Comparison of ENCODE assay signal across 27 cellular contexts in the genomic region with DNA sequence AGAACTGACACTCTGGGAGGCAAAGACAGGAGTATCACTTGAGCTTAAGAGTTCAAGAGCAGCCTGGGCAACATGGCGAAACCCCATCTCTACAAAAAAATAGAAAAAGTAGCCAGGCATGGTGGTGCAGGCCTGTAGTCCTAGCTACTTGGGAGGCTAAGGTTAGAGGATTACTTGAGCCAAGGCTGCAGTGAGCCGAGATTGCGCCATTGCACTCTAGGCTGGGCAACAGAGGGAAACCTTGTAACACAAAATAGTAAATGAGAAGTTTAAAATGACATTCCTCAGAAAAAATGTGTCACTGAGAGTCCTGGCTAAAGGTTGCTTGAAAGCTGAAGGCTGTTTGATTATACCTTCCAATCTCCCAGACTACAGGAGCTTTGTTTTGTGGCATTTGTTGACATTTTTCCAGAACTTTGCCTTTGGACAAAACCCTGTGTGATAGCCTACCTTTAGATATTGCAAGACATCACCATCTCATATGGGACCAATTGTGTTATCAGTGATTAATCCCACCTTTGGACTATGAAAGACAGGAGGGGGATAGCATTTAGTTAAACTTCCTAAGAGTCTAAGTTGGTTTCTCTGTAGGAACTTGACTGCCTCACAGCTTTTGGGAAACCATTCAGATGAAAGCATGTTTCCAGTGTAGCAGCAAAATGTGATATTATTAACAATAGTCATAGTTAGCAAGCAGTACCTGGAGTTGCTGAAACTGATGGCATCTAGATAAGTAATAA. TPM values are rescaled to one million over a fixed set of nuclear protein-coding genes. Genes with fewer than 3 reads are reported as not detected.
DNase-seq lines count a peak whose midpoint lies in the region; ATAC-seq and TF ChIP-seq lines count a peak whose summit lies in the region.
"Had no signal": no experiment of that assay in that cellular context is flagged by ENCODE, and none has a peak within 500 bp of the region (broad histone marks: within the 10 kb centered on the region; RNA-seq: fewer than 3 reads in every experiment).

No MANE protein-coding gene starts in this region.

- H3K36me3 ChIP-seq in CD4-positive, CD25-positive, alpha-beta regulatory T cell (ENCODE audit: control insufficient read depth, insufficient read depth, low read length) = peaks cover 35% of the 10 kb centered on the region
- peaks cover 9% of the 10 kb centered on the region for H3K36me3 ChIP-seq in neutrophil
- H3K36me3 ChIP-seq: breast epithelium, ovary, SJCRH30, uterus had no signal

- no peaks in the 10 kb centered on the region for H3K27me3 ChIP-seq in CD4-positive, CD25-positive, alpha-beta regulatory T cell (ENCODE audit: control insufficient read depth, insufficient read depth, low read length)
- no peaks in the 10 kb centered on the region for H3K27me3 ChIP-seq in neutrophil
- H3K27me3 ChIP-seq: breast epithelium, ovary, SJCRH30, stomach, uterus had no signal

- CTCF ChIA-PET in T-cell (lab: Charles Lee) = interaction anchor here in 1 of 2 donors (0.6 kb wide), 1 partner anchor 105 kb away, joined by 3 read pairs; no protein-coding TSS in a partner anchor

- no peaks in the 10 kb centered on the region for H3K9me3 Mint-ChIP-seq in CD4-positive, CD25-positive, alpha-beta regulatory T cell
- H3K9me3 Mint-ChIP-seq in T-cell = no peaks in the 10 kb centered on the region
- H3K9me3 Mint-ChIP-seq: activated naive CD4-positive, alpha-beta T cell treated with anti-CD3 and anti-CD28 coated beads for 36 hours; activated T-helper 1 cell treated with anti-CD3 and anti-CD28 coated beads, Interleukin-12 subunit alpha, Interleukin-12 subunit beta, Interleukin-2, Interleukin-4 antibody, amounts not matched to agents 30 ng/mL and 10 ng/mL and 1 ng/mL, durations not matched to agents 14 hours and 24 hours and 36 hours; nephron progenitor cell had no signal

- no peaks in the 10 kb centered on the region for H3K27me3 Mint-ChIP-seq in CD4-positive, CD25-positive, alpha-beta regulatory T cell
- H3K27me3 Mint-ChIP-seq in T-cell = no peaks in the 10 kb centered on the region

- peaks cover 40% of the 10 kb centered on the region for H3K4me1 ChIP-seq in CD4-positive, CD25-positive, alpha-beta regulatory T cell (ENCODE audit: control insufficient read depth, insufficient read depth, low read length, poor library complexity, severe bottlenecking)
- H3K4me1 ChIP-seq in neutrophil (ENCODE audit: control insufficient read depth in 1 of 2, insufficient read depth in 1 of 2, low read depth in 1 of 2, low read length in 1 of 2) = peaks cover 25 to 29% of the 10 kb centered on the region in 2 experiments
- H3K4me1 ChIP-seq: SJCRH30 had no signal

- H3K27ac ChIP-seq in 22Rv1 (peak overlapping the region; percentile 44), neutrophil (peak overlapping the region; percentile 0)
- H3K27ac ChIP-seq in CD4-positive, CD25-positive, alpha-beta regulatory T cell (ENCODE audit: insufficient read depth, low read length, poor library complexity, severe bottlenecking) = no peak overlapping the region
- H3K27ac ChIP-seq: breast epithelium, ovary, SJCRH30, uterus had no signal

- ATAC-seq in CD4-positive, CD25-positive, alpha-beta regulatory T cell (ENCODE audit: low read depth in 2 of 2) = no peak
- no peak for ATAC-seq in T-cell (replicated peaks in 1 of 4)
- ATAC-seq in GM19328 (IDR thresholded peaks at IDR 0.05; ENCODE audit: unreplicated experiment) = no peak
- ATAC-seq: left cardiac atrium, mucosa of descending colon had no signal

- TF ChIP-seq CTCF in 22Rv1 (IDR thresholded peaks at IDR 0.05) (no peak), neutrophil (IDR thresholded peaks at IDR 0.05) (no peak)

- H3K9me3 ChIP-seq in CD4-positive, CD25-positive, alpha-beta regulatory T cell (ENCODE audit: control insufficient read depth in 2 of 2, low read length in 2 of 2) = no peaks in the 10 kb centered on the region
- H3K9me3 ChIP-seq in neutrophil = no peaks in the 10 kb centered on the region
- H3K9me3 ChIP-seq: breast epithelium, mucosa of descending colon, ovary, SJCRH30, stomach, uterus had no signal

- H3K4me1 Mint-ChIP-seq in CD4-positive, CD25-positive, alpha-beta regulatory T cell = peaks cover 48 to 88% (median 73%) of the 10 kb centered on the region in 4 donors
- peaks cover 81 to 86% (median 83%) of the 10 kb centered on the region in 3 donors for H3K4me1 Mint-ChIP-seq in T-cell

- POLR2A ChIA-PET in T-cell (lab: Charles Lee) = interaction anchor here (0.6 kb wide), 2 partner anchors 13 to 44 kb away, joined by 3 read pairs; no protein-coding TSS in a partner anchor

- peak overlapping the region; percentile 18 to 84 (median 45) for H3K4me3 Mint-ChIP-seq in CD4-positive, CD25-positive, alpha-beta regulatory T cell
- peak overlapping the region in 1 of 3 donors; percentile 46 for H3K4me3 Mint-ChIP-seq in T-cell
- H3K4me3 Mint-ChIP-seq: activated naive CD4-positive, alpha-beta T cell treated with anti-CD3 and anti-CD28 coated beads for 36 hours; activated T-helper 1 cell treated with anti-CD3 and anti-CD28 coated beads, Interleukin-12 subunit alpha, Interleukin-12 subunit beta, Interleukin-2, Interleukin-4 antibody, amounts not matched to agents 30 ng/mL and 10 ng/mL and 1 ng/mL, durations not matched to agents 14 hours and 24 hours and 36 hours; nephron progenitor cell had no signal

- no peak overlapping the region for H3K4me3 ChIP-seq in CD4-positive, CD25-positive, alpha-beta regulatory T cell (ENCODE audit: low read depth, low read length)
- H3K4me3 ChIP-seq in neutrophil (ENCODE audit: low read depth in 1 of 2, low read length in 1 of 2) = no peak overlapping the region
- H3K4me3 ChIP-seq: breast epithelium, mucosa of descending colon, ovary, SJCRH30, smooth muscle cell, stomach, uterus had no signal

- no peak for DNase-seq in CD4-positive, CD25-positive, alpha-beta regulatory T cell
- DNase-seq in T-cell (no peak), NCI-H1105 (lab: John Stamatoyannopoulos, UW) (no peak), GM19240 (ENCODE audit: insufficient read length, low spot score) (no peak)
- DNase-seq: activated CD4-positive, alpha-beta T cell treated with anti-CD3 and anti-CD28 coated beads, Interleukin-2, amount 50 U/mL, for 1 hour; activated naive CD4-positive, alpha-beta T cell treated with anti-CD3 and anti-CD28 coated beads for 36 hours; amniotic stem cell; hypothalamus; left cardiac atrium; mucosa of descending colon; NCI-H1048; NCI-H1694 treated with DMSO at 0.1 percent for 48 hours; NCI-H82; nephron progenitor cell; ovary; SJCRH30; stimulated activated CD4-positive, alpha-beta T cell treated with anti-CD3 and anti-CD28 coated beads, Interleukin-1b, Interleukin-23, amount 100 ng/mL, for 48 hours; stomach; SW 1271; T1000; uterus had no signal

- peaks cover 27% of the 10 kb centered on the region for H3K36me3 Mint-ChIP-seq in CD4-positive, CD25-positive, alpha-beta regulatory T cell
- peaks cover 40% of the 10 kb centered on the region for H3K36me3 Mint-ChIP-seq in T-cell

- no peak overlapping the region for H3K27ac Mint-ChIP-seq in CD4-positive, CD25-positive, alpha-beta regulatory T cell
- H3K27ac Mint-ChIP-seq in T-cell = peak overlapping the region; percentile 16 to 34
- H3K27ac Mint-ChIP-seq: activated naive CD4-positive, alpha-beta T cell treated with anti-CD3 and anti-CD28 coated beads for 36 hours; activated T-helper 1 cell treated with anti-CD3 and anti-CD28 coated beads, Interleukin-12 subunit alpha, Interleukin-12 subunit beta, Interleukin-2, Interleukin-4 antibody, amounts not matched to agents 30 ng/mL and 10 ng/mL and 1 ng/mL, durations not matched to agents 14 hours and 24 hours and 36 hours; nephron progenitor cell had no signal

RNA-seq across cellular contexts. Expression of a gene that starts 5.3 kb away (rescaled TPM):
- 48.4 TPM for total RNA-seq in CD4-positive, CD25-positive, alpha-beta regulatory T cell
- polyA plus RNA-seq in CD4-positive, CD25-positive, alpha-beta regulatory T cell = 10 to 100 TPM; 21.8 to 25.0 (median 23.7) TPM
- total RNA-seq in T-cell = 10 to 100 TPM; 41.0 to 53.7 (median 47.6) TPM

Comparison
In these comparisons a context has a peak if more than half of its experiments do, and no peak if none do; other contexts are left out.
1. H3K27ac Mint-ChIP-seq: peak in T-cell (2 of 2); none in CD4-positive, CD25-positive, alpha-beta regulatory T cell (0 of 3).